ENCODE assay signal across 8 cellular contexts in genomic region chr1:65253800-65254319, GRCh38. TPM values are rescaled to one million over a fixed set of nuclear protein-coding genes. Genes with fewer than 3 reads are reported as not detected.
DNase-seq lines count a peak whose midpoint lies in the region; ATAC-seq, FAIRE-seq and TF ChIP-seq lines count a peak whose summit lies in the region.

No MANE protein-coding gene starts in this region.

- H2AFZ ChIP-seq in H9 (ENCODE audit: low read length): peak overlapping the region; percentile 76
- H2AFZ ChIP-seq in OCI-LY1 (ENCODE audit: low read length): peak overlapping the region; percentile 99
- H2AFZ ChIP-seq in osteoblast (ENCODE audit: low read length): peak overlapping the region; percentile 94

- no peaks in the 10 kb centered on the region; a peak in 1 of 7 replicates for H3K36me3 Mint-ChIP-seq in H9 (ENCODE audit: insufficient read depth in 1 of 3, low read depth in 3 of 3)
- H3K36me3 Mint-ChIP-seq in endodermal cell (ENCODE audit: low read depth): no peaks in the 10 kb centered on the region

- no peak overlapping the region for H2BK5ac ChIP-seq in H9 (ENCODE audit: insufficient read length, low read length)

- no peak overlapping the region for H3K56ac ChIP-seq in H9 (ENCODE audit: insufficient read length, low read depth, low read length)

- no peak overlapping the region for H4K5ac ChIP-seq in H9 (ENCODE audit: insufficient read length, low read depth, low read length)

- no CpG with 5 or more reads among the region's 15 CpGs for WGBS in H9 (ENCODE audit: extremely low coverage, insufficient read length, low lambda C conversion rate)
- WGBS in endodermal cell (ENCODE audit: insufficient coverage in 1 of 2, insufficient read length in 1 of 2), 2 experiments: 8 to 9% methylated on average over 13 to 15 of the region's 15 CpGs

- peaks cover 14% of the 10 kb centered on the region for H3K23me2 ChIP-seq in H9 (ENCODE audit: insufficient read length, low read depth, low read length, poor library complexity, severe bottlenecking)

- no peak overlapping the region; a peak in 1 of 7 replicates for H3K27ac Mint-ChIP-seq in H9
- peak overlapping the region; percentile 22 for H3K27ac Mint-ChIP-seq in endodermal cell

- no peak for TF ChIP-seq POLR2A in GM12892 (IDR thresholded peaks at IDR 0.05; ENCODE audit: low read depth, low read length)

- DNase-seq in GM12892 (ENCODE audit: insufficient read length): no peak
- DNase-seq in H9: no peak
- no peak for DNase-seq in endodermal cell
- DNase-seq in osteoblast (ENCODE audit: insufficient read length, low spot score, missing footprints): peak; percentile 71
- no peak for DNase-seq in AG08396 (ENCODE audit: low spot score)
- DNase-seq in NCI-H146 treated with DMSO at 0.1 percent for 48 hours (lab: John Stamatoyannopoulos, UW; ENCODE audit: unreplicated experiment): no peak

- no peak overlapping the region for H3K4ac ChIP-seq in H9 (ENCODE audit: low read depth, low read length)

- H3K79me2 ChIP-seq in H9 (ENCODE audit: insufficient read depth, low read length) (no peaks in the 10 kb centered on the region), OCI-LY1 (ENCODE audit: insufficient read depth, low read length) (no peaks in the 10 kb centered on the region), osteoblast (ENCODE audit: insufficient read depth, low read length) (peaks cover 4% of the 10 kb centered on the region)

- H4K8ac ChIP-seq in H9 (replicated peaks; ENCODE audit: insufficient read length, low read depth, low read length): no peak overlapping the region

- peaks cover 16 to 19% of the 10 kb centered on the region in 2 experiments for H3K4me1 Mint-ChIP-seq in H9
- peaks cover 22% of the 10 kb centered on the region for H3K4me1 Mint-ChIP-seq in endodermal cell

- H3K14ac ChIP-seq in H9 (ENCODE audit: insufficient read depth, low read length): no peak overlapping the region

- no peak overlapping the region for H3T11ph ChIP-seq in H9 (ENCODE audit: low read length)

- no peak overlapping the region for H2BK120ac ChIP-seq in H9 (ENCODE audit: low read depth, low read length, poor library complexity, severe bottlenecking)

- H3K18ac ChIP-seq in H9 (ENCODE audit: insufficient read length, low read depth, low read length): no peak overlapping the region

- no peak for TF ChIP-seq CTCF in H9 (conservative IDR thresholded peaks at IDR 0.05)
- no peak for TF ChIP-seq CTCF in OCI-LY1 (IDR thresholded peaks at IDR 0.05; ENCODE audit: low read length)
- no peak for TF ChIP-seq CTCF in endodermal cell (conservative IDR thresholded peaks at IDR 0.05)
- no peak for TF ChIP-seq CTCF in osteoblast (IDR thresholded peaks at IDR 0.05; ENCODE audit: extremely low read depth, low read depth, low read length)

- H3K27me3 ChIP-seq in H9 (ENCODE audit: insufficient read depth, low read length): no peaks in the 10 kb centered on the region; the same call in 1 of the 2 replicates
- no peaks in the 10 kb centered on the region for H3K27me3 ChIP-seq in OCI-LY1 (ENCODE audit: insufficient read depth, low read length)
- no peaks in the 10 kb centered on the region for H3K27me3 ChIP-seq in endodermal cell (ENCODE audit: control insufficient read depth, insufficient read depth, low read length, poor library complexity, severe bottlenecking)
- H3K27me3 ChIP-seq in osteoblast (ENCODE audit: insufficient read depth, low read length): no peaks in the 10 kb centered on the region

- no peak overlapping the region for H2BK20ac ChIP-seq in H9 (ENCODE audit: low read depth, low read length, poor library complexity, severe bottlenecking)

- ATAC-seq in GM19467 (IDR thresholded peaks at IDR 0.05; ENCODE audit: unreplicated experiment): no peak

- H3K4me3 Mint-ChIP-seq in H9 (peak overlapping the region; percentile 79 to 87), endodermal cell (peak overlapping the region; percentile 66)

- no peak overlapping the region for H3K23ac ChIP-seq in H9 (ENCODE audit: insufficient read length, low read depth, low read length)

- H3K27ac ChIP-seq in H9 (ENCODE audit: insufficient read length, low read depth, low read length) (no peak overlapping the region), OCI-LY1 (ENCODE audit: low read depth, low read length, poor library complexity, severe bottlenecking) (no peak overlapping the region), endodermal cell (ENCODE audit: low read depth, low read length) (no peak overlapping the region), osteoblast (ENCODE audit: low read depth, low read length) (no peak overlapping the region)

- no peaks in the 10 kb centered on the region for H3K79me1 ChIP-seq in H9 (ENCODE audit: insufficient read depth, low read depth, low read length, poor library complexity, severe bottlenecking)

- no peaks in the 10 kb centered on the region for H3K9me3 ChIP-seq in H9 (ENCODE audit: control insufficient read depth, low read depth, low read length)
- no peaks in the 10 kb centered on the region for H3K9me3 ChIP-seq in OCI-LY1 (ENCODE audit: low read length)
- no peaks in the 10 kb centered on the region for H3K9me3 ChIP-seq in endodermal cell (ENCODE audit: control insufficient read depth, low read length)
- no peaks in the 10 kb centered on the region for H3K9me3 ChIP-seq in osteoblast (ENCODE audit: low read depth, low read length)

- H3K9me3 Mint-ChIP-seq in H9: no peaks in the 10 kb centered on the region; a peak in 2 of 5 replicates
- H3K9me3 Mint-ChIP-seq in endodermal cell: no peaks in the 10 kb centered on the region

- H3K36me3 ChIP-seq in OCI-LY1 (ENCODE audit: insufficient read depth, low read length) (no peaks in the 10 kb centered on the region), endodermal cell (ENCODE audit: control insufficient read depth, insufficient read depth, low read length) (peaks cover 3% of the 10 kb centered on the region), osteoblast (ENCODE audit: insufficient read depth, low read length) (no peaks in the 10 kb centered on the region)

- H4K20me1 ChIP-seq in H9 (ENCODE audit: control insufficient read depth, insufficient read depth, insufficient read length): no peaks in the 10 kb centered on the region
- no peaks in the 10 kb centered on the region for H4K20me1 ChIP-seq in OCI-LY1 (ENCODE audit: insufficient read depth, low read length)
- no peaks in the 10 kb centered on the region for H4K20me1 ChIP-seq in osteoblast (ENCODE audit: insufficient read depth, low read length)

- H2AK5ac ChIP-seq in H9 (ENCODE audit: insufficient read length, low read length): no peak overlapping the region

- H3F3A ChIP-seq in OCI-LY1 (ENCODE audit: insufficient read depth, low read length): no peaks in the 10 kb centered on the region

- H4K91ac ChIP-seq in H9 (ENCODE audit: insufficient read length, low read depth, low read length): no peak overlapping the region

- no peak overlapping the region for H2BK15ac ChIP-seq in H9 (ENCODE audit: low read depth, low read length)

- peak overlapping the region; percentile 76 for H3K4me2 ChIP-seq in H9 (ENCODE audit: insufficient read depth, insufficient read length, low read length)
- H3K4me2 ChIP-seq in OCI-LY1 (ENCODE audit: low read length): peak overlapping the region; percentile 90
- peak overlapping the region; percentile 96 for H3K4me2 ChIP-seq in osteoblast (ENCODE audit: insufficient read depth, low read length)

- H3K4me1 ChIP-seq in H9 (ENCODE audit: insufficient read depth, low read length) (no peaks in the 10 kb centered on the region; the same call in 1 of the 2 replicates), OCI-LY1 (ENCODE audit: insufficient read depth, low read length, severe bottlenecking) (peaks cover 21% of the 10 kb centered on the region), endodermal cell (ENCODE audit: control insufficient read depth, insufficient read depth, low read length) (peaks cover 12% of the 10 kb centered on the region), osteoblast (ENCODE audit: insufficient read depth, low read length) (peaks cover 12% of the 10 kb centered on the region)

- peaks cover 37% of the 10 kb centered on the region for H3K27me3 Mint-ChIP-seq in H9 (ENCODE audit: low read depth)
- peaks cover 20% of the 10 kb centered on the region for H3K27me3 Mint-ChIP-seq in endodermal cell (ENCODE audit: insufficient read depth)

- peak overlapping the region; percentile 80 for H3K4me3 ChIP-seq in OCI-LY1 (ENCODE audit: low read depth, low read length, poor library complexity, severe bottlenecking)
- peak overlapping the region; percentile 89 for H3K4me3 ChIP-seq in endodermal cell (ENCODE audit: low read length)
- H3K4me3 ChIP-seq in osteoblast (ENCODE audit: insufficient read depth, low read length): peak overlapping the region; percentile 85

- H3K9ac ChIP-seq in H9 (ENCODE audit: extremely low read depth, insufficient read length, low read length) (peak overlapping the region; percentile 38), OCI-LY1 (ENCODE audit: low read length) (peak overlapping the region; percentile 76), endodermal cell (ENCODE audit: extremely low read depth, low read length, poor library complexity, severe bottlenecking) (peak overlapping the region; percentile 55)

- no peaks in the 10 kb centered on the region for H3K9me2 ChIP-seq in OCI-LY1 (ENCODE audit: low read depth, low read length)

- peak; percentile 14 for FAIRE-seq in GM12892 (lab: Jason Lieb, UNC)

- no peak overlapping the region for H2BK12ac ChIP-seq in H9 (ENCODE audit: insufficient read length, low read depth, low read length)

RNA-seq across cellular contexts. Expression of gene DNAJC6, which starts 55.5 kb away (rescaled TPM):
- 0.47 TPM for polyA plus RNA-seq in GM12892 (2012; ENCODE audit: missing spikeins)
- 2.2 TPM in 2 replicates for total RNA-seq in H9 (2021)
- total RNA-seq in endodermal cell: 10 to 100 TPM; 17.4 to 33.9 TPM
- polyA plus RNA-seq in endodermal cell (2013, experiment 1 of 2): 6.2 TPM
- polyA plus RNA-seq in endodermal cell (2013, experiment 2 of 2): 8.7 TPM
- 10.5 and 11.8 TPM in 2 replicates for total RNA-seq in osteoblast
